9 cellular contexts compared by ENCODE assay signal in the genomic region with DNA sequence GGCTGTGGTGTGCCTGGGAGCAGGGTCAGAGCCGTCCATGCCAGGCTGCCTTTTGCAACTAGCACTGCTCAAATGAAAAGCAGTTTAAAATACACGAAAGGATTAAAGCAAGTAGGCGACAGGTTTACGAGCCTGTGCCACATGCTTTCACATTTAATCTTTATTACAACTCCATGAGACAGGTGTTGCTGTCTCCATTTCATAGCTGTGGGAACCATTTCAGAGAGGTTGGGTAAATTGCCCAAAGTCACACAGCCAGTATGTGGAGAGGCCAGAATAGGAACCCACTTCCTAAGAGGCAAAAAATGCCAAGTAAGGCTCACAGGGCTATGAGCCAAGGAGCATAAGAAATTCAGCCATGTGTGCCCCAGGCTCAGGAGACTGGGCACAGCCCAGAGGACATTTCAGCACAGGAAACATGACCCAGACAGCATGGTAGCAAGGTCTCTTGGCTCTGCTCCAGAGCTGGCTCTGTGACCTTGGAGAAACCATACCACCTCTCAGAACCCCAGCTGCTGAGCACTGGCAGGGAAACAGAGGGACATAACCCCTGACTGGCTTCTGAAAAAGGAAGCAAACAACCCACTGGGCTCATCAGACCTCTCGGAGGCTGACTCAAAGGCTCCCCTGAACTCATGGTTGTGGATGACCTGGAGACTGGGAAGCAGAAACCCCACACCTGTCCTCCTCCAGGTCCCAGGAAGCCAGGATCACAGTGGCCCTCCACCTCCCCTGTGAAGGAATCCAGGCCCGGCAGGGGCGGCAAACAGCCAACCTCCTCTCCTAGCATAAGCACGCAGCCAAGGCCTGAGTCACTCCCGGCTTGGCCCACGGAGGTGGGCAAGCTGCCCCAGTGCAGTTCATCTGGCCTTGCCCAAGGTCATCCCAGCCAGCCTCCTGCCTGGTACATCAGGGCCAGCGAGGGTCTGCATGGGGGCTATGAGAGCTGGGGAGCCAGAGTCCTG. TPM values are rescaled to one million over a fixed set of nuclear protein-coding genes. Genes with fewer than 3 reads are reported as not detected.
A peak's percentile ranks its signal among the peaks of the same experiment; 100 is the strongest.
DNase-seq lines count a peak whose midpoint lies in the region; FAIRE-seq and TF ChIP-seq lines count a peak whose summit lies in the region.
"Had no signal": no experiment of that assay in that cellular context is flagged by ENCODE, and none has a peak within 500 bp of the region (broad histone marks: within the 10 kb centered on the region; RNA-seq: fewer than 3 reads in every experiment).

No MANE protein-coding gene starts in this region.

- no peak overlapping the region for H3T11ph ChIP-seq in H9 (ENCODE audit: low read length)

- H2AFZ ChIP-seq in keratinocyte (ENCODE audit: control insufficient read depth, low read length) (no peak overlapping the region), H9 (ENCODE audit: low read length) (no peak overlapping the region)

- POLR2A ChIA-PET in HEK293 (lab: Yijun Ruan, JAX) (interaction anchor here (0.6 kb wide), 1 partner anchor 13 kb away, joined by 8 read pairs; no protein-coding TSS in a partner anchor), MCF 10A (lab: Yijun Ruan, JAX) (interaction anchor here (0.5 to 4.1 kb wide), 11 partner anchors 10 to 1272 kb away, joined by 3 to 45 read pairs (median 4); no protein-coding TSS in a partner anchor)

- no peak overlapping the region for H2BK15ac ChIP-seq in H9 (ENCODE audit: low read depth, low read length)

- H3K4me3 ChIP-seq in HEK293 (ENCODE audit: low read depth, low read length) (no peak overlapping the region), keratinocyte (ENCODE audit: control insufficient read depth in 2 of 3, extremely low read depth in 1 of 3, insufficient read depth in 2 of 3, low read depth in 1 of 3, low read length in 3 of 3) (no peak overlapping the region)

- BruUV-seq in MCF 10A (replicated peaks; lab: Mats Ljungman, UMichigan) = no TSS peak

- FAIRE-seq in keratinocyte (lab: Jason Lieb, UNC) = peak; percentile 87

- H3K79me2 ChIP-seq in keratinocyte (ENCODE audit: control insufficient read depth, insufficient read depth, low read length) (no peaks in the 10 kb centered on the region), H9 (ENCODE audit: insufficient read depth, low read length) (no peaks in the 10 kb centered on the region)

- WGBS in H9 (ENCODE audit: extremely low coverage, insufficient read length, low lambda C conversion rate) = no CpG with 5 or more reads among the region's 11 CpGs

- H3K4me2 ChIP-seq in keratinocyte (ENCODE audit: control insufficient read depth, extremely low read depth, insufficient read depth, low read depth, low read length) (peak overlapping the region; percentile 28), H9 (ENCODE audit: insufficient read depth, insufficient read length, low read length) (no peak overlapping the region)

- peak overlapping the region; percentile 90 for H3K27ac Mint-ChIP-seq in MCF 10A (ENCODE audit: low read depth, unreplicated experiment)
- H3K27ac Mint-ChIP-seq in H9 = no peak overlapping the region; a peak in 1 of 7 replicates

- no peak overlapping the region for H2BK120ac ChIP-seq in H9 (ENCODE audit: low read depth, low read length, poor library complexity, severe bottlenecking)

- H2AK5ac ChIP-seq in H9 (ENCODE audit: insufficient read length, low read length) = no peak overlapping the region

- H3K27me3 Mint-ChIP-seq in MCF 10A (ENCODE audit: insufficient read depth, unreplicated experiment) (no peaks in the 10 kb centered on the region), H9 (ENCODE audit: low read depth) (no peaks in the 10 kb centered on the region)

- H4K8ac ChIP-seq in H9 (replicated peaks; ENCODE audit: insufficient read length, low read depth, low read length) = no peak overlapping the region

- intact Hi-C loops in MCF 10A (cut with micrococcal nuclease) = loop anchor here (1.0 to 5.0 kb wide), 2 partner anchors 11 to 33 kb away; no protein-coding TSS in a partner anchor

- no peak overlapping the region for H4K91ac ChIP-seq in H9 (ENCODE audit: insufficient read length, low read depth, low read length)

- H3K9me3 Mint-ChIP-seq in MCF 10A (ENCODE audit: unreplicated experiment) = no peaks in the 10 kb centered on the region
- no peaks in the 10 kb centered on the region; a peak in 1 of 5 replicates for H3K9me3 Mint-ChIP-seq in H9

- peaks cover 41% of the 10 kb centered on the region for H3K4me1 Mint-ChIP-seq in MCF 10A (ENCODE audit: insufficient read depth, unreplicated experiment)
- peaks cover 12 to 20% of the 10 kb centered on the region in 2 experiments for H3K4me1 Mint-ChIP-seq in H9

- H3K4me1 ChIP-seq in HEK293 (ENCODE audit: control insufficient read depth, insufficient read depth, low read length) (peaks cover 6% of the 10 kb centered on the region), keratinocyte (ENCODE audit: control insufficient read depth, extremely low read depth, insufficient read depth, low read length) (peaks cover 33% of the 10 kb centered on the region), H9 (ENCODE audit: insufficient read depth, low read length) (peaks cover 4% of the 10 kb centered on the region; the same call in 1 of the 2 replicates)

- H3K9ac ChIP-seq in keratinocyte (ENCODE audit: control insufficient read depth, extremely low read depth, insufficient read depth, low read length) (no peak overlapping the region), H9 (ENCODE audit: extremely low read depth, insufficient read length, low read length) (no peak overlapping the region)

- no peaks in the 10 kb centered on the region for H3K79me1 ChIP-seq in H9 (ENCODE audit: insufficient read depth, low read depth, low read length, poor library complexity, severe bottlenecking)

- CTCF ChIA-PET in HEK293 (lab: Yijun Ruan, JAX) = interaction anchor here (0.6 to 8.0 kb wide), 14 partner anchors 9 to 259 kb away, joined by 3 to 95 read pairs (median 14); partner anchors contain the start of gene CUEDC1
- CTCF ChIA-PET in MCF 10A (lab: Yijun Ruan, JAX) = interaction anchor here (0.5 to 7.8 kb wide), 15 partner anchors 11 to 115 kb away, joined by 3 to 81 read pairs (median 4); partner anchors contain the start of gene CUEDC1

- H3K27ac ChIP-seq in HEK293 (ENCODE audit: extremely low read depth, low read depth, low read length) = no peak overlapping the region
- peak overlapping the region; percentile 22 for H3K27ac ChIP-seq in keratinocyte (ENCODE audit: control insufficient read depth, insufficient read depth, low read length)
- peak overlapping the region; percentile 79 for H3K27ac ChIP-seq in substantia nigra (ENCODE audit: low read depth, low read length, poor library complexity, severe bottlenecking)
- no peak overlapping the region for H3K27ac ChIP-seq in H9 (ENCODE audit: insufficient read length, low read depth, low read length)

- dilution Hi-C loops in keratinocyte (cut with MboI; ENCODE audit: extremely low pct_ligation_motif_present, low sequenced_read_pairs) = no loop called here

- no peak overlapping the region for H3K56ac ChIP-seq in H9 (ENCODE audit: insufficient read length, low read depth, low read length)

- H4K20me1 ChIP-seq in keratinocyte (ENCODE audit: control insufficient read depth, extremely low read depth, insufficient read depth, low read length) (no peaks in the 10 kb centered on the region), H9 (ENCODE audit: control insufficient read depth, insufficient read depth, insufficient read length) (no peaks in the 10 kb centered on the region)

- DNase-seq in MCF 10A (ENCODE audit: unreplicated experiment) = peak; percentile 92
- no peak for DNase-seq in keratinocyte (ENCODE audit: low read depth, low spot score)
- peak in 28 of 49 donors; percentile 18 to 83 (median 48) for DNase-seq in substantia nigra (lab: John Stamatoyannopoulos, UW)
- no peak for DNase-seq in SK-N-DZ (ENCODE audit: low spot score)
- no peak for DNase-seq in stimulated activated CD4-positive, alpha-beta T cell treated with anti-CD3 and anti-CD28 coated beads, Interleukin-4, amount 100 ng/mL, for 24 hours
- DNase-seq in NCI-H1694 (lab: John Stamatoyannopoulos, UW) = no peak
- DNase-seq in H9 = no peak
- DNase-seq: Karpas-422 had no signal

- H3K14ac ChIP-seq in H9 (ENCODE audit: insufficient read depth, low read length) = no peak overlapping the region

- no peak for TF ChIP-seq CTCF in HEK293 (tag by site-specific recombination; IDR thresholded peaks at IDR 0.05)
- TF ChIP-seq CTCF in MCF 10A (IDR thresholded peaks at IDR 0.05; ENCODE audit: unreplicated experiment) = no peak
- TF ChIP-seq CTCF in keratinocyte (optimal IDR thresholded peaks at IDR 0.05 in 1 of 3, IDR thresholded peaks at IDR 0.05 in 1 of 3, conservative IDR thresholded peaks at IDR 0.05 in 1 of 3; ENCODE audit: extremely low read depth in 1 of 3, insufficient read depth in 2 of 3, low read length in 3 of 3) = no peak
- TF ChIP-seq CTCF in H9 (conservative IDR thresholded peaks at IDR 0.05) = no peak

- H3K27me3 ChIP-seq in keratinocyte (ENCODE audit: control insufficient read depth, extremely low read depth, insufficient read depth, low read length) = no peaks in the 10 kb centered on the region
- no peaks in the 10 kb centered on the region for H3K27me3 ChIP-seq in H9 (ENCODE audit: insufficient read depth, low read length)

- H3K9me1 ChIP-seq in keratinocyte (ENCODE audit: control insufficient read depth, extremely low read depth, insufficient read depth, low read length) = peaks cover 2% of the 10 kb centered on the region

- no peak overlapping the region for H3K4ac ChIP-seq in H9 (ENCODE audit: low read depth, low read length)

- H3K4me3 Mint-ChIP-seq in MCF 10A (ENCODE audit: unreplicated experiment) = peak overlapping the region; percentile 25
- no peak overlapping the region for H3K4me3 Mint-ChIP-seq in H9

- H3K36me3 Mint-ChIP-seq in MCF 10A (ENCODE audit: insufficient read depth, unreplicated experiment) = peaks cover 2% of the 10 kb centered on the region
- H3K36me3 Mint-ChIP-seq in H9 (ENCODE audit: insufficient read depth in 1 of 3, low read depth in 3 of 3) = no peaks in the 10 kb centered on the region; a peak in 1 of 7 replicates

- no peak overlapping the region for H4K5ac ChIP-seq in H9 (ENCODE audit: insufficient read length, low read depth, low read length)

- no peak overlapping the region for H3K23ac ChIP-seq in H9 (ENCODE audit: insufficient read length, low read depth, low read length)

- H2BK20ac ChIP-seq in H9 (ENCODE audit: low read depth, low read length, poor library complexity, severe bottlenecking) = no peak overlapping the region

- H2BK12ac ChIP-seq in H9 (ENCODE audit: insufficient read length, low read depth, low read length) = no peak overlapping the region

- no peaks in the 10 kb centered on the region for H3K23me2 ChIP-seq in H9 (ENCODE audit: insufficient read length, low read depth, low read length, poor library complexity, severe bottlenecking)

- no peak overlapping the region for H3K18ac ChIP-seq in H9 (ENCODE audit: insufficient read length, low read depth, low read length)

- H3K36me3 ChIP-seq in HEK293 (ENCODE audit: control insufficient read depth in 2 of 2, insufficient read depth in 1 of 2, low read length in 2 of 2) = peaks cover 0 to under 1% of the 10 kb centered on the region in 2 experiments; a peak in 1 of 3 replicates
- no peaks in the 10 kb centered on the region for H3K36me3 ChIP-seq in keratinocyte (ENCODE audit: control insufficient read depth in 2 of 2, extremely low read depth in 1 of 2, insufficient read depth in 2 of 2, low read length in 2 of 2)

- H2BK5ac ChIP-seq in H9 (ENCODE audit: insufficient read length, low read length) = no peak overlapping the region

- H3K9me3 ChIP-seq in HEK293 (ENCODE audit: control insufficient read depth, insufficient read depth, low read depth, low read length) (no peaks in the 10 kb centered on the region), keratinocyte (ENCODE audit: control insufficient read depth, low read depth, low read length) (no peaks in the 10 kb centered on the region), H9 (ENCODE audit: control insufficient read depth, low read depth, low read length) (no peaks in the 10 kb centered on the region)

RNA-seq across cellular contexts. Expression of gene MRPS23, which starts 40.3 kb away (rescaled TPM):
- total RNA-seq in MCF 10A (2022) (54.1 and 59.3 TPM in 2 replicates), H9 (2021) (62.0 and 65.9 TPM in 2 replicates)
- 52.8 to 60.2 TPM (median 57.3 TPM) in 3 replicates for polyA plus RNA-seq in keratinocyte
- 45.1 TPM for polyA plus RNA-seq in keratinocyte (2011; ENCODE audit: low read depth)
- polyA plus RNA-seq in keratinocyte (2011; cell fraction: cytosol; rRNA removed) = 28.0 and 33.1 TPM in 2 replicates
- 17.3 and 32.0 TPM in 2 replicates for polyA plus RNA-seq in keratinocyte (2011; cell fraction: nucleus; rRNA removed)
- polyA plus RNA-seq in keratinocyte (2012; ENCODE audit: low replicate concordance) = 52.4 and 69.6 TPM in 2 replicates
- 16.7 to 24.3 TPM (median 24.0 TPM) in 3 replicates for polyA minus RNA-seq in keratinocyte
- polyA minus RNA-seq in keratinocyte (2011; cell fraction: cytosol; rRNA and poly(A)+ RNA removed) = 39.9 TPM
- 4.7 and 8.2 TPM in 2 replicates for polyA minus RNA-seq in keratinocyte (2011; cell fraction: nucleus; rRNA and poly(A)+ RNA removed)
- 86.4 and 144 TPM in 2 replicates for polyA plus RNA-seq in SK-N-DZ (2014; cell fraction: cytosol; rRNA removed)
- 37.2 and 41.1 TPM in 2 replicates for polyA plus RNA-seq in SK-N-DZ (2014; cell fraction: nucleus; rRNA removed)

Comparison
In these comparisons a context has a peak if more than half of its experiments do, and no peak if none do; other contexts are left out.
1. H3K27ac ChIP-seq: peak in keratinocyte (single experiment) and substantia nigra (single experiment); none in HEK293 (single experiment) and H9 (single experiment).
2. DNase-seq: peak in MCF 10A (single experiment) and substantia nigra (28 of 49); none in keratinocyte (single experiment), SK-N-DZ (single experiment), stimulated activated CD4-positive, alpha-beta T cell treated with anti-CD3 and anti-CD28 coated beads, Interleukin-4, amount 100 ng/mL, for 24 hours (single experiment), NCI-H1694 (single experiment) and H9 (single experiment).